10 cellular contexts compared by ENCODE assay signal in the genomic region with DNA sequence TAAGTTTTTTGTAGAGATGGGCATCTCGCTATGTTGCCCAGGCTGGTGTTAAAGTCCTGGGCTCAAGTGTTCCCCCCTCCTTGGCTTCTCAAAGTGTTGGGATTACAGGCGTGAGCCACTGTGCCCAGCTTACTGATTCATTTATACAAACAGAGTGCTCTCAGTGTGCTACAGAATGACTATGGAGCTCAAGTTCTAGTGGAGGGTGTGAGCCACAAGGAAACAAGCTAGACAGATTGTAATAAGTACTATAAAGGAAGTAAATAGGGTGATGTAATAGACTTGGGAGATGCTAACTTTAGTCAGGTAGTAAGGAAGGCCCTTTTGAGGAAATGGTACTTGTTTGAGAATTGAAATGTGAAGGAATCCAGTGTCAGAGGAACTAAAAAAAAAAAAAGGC. TPM values are rescaled to one million over a fixed set of nuclear protein-coding genes. Genes with fewer than 3 reads are reported as not detected.
DNase-seq lines count a peak whose midpoint lies in the region; ATAC-seq, FAIRE-seq and TF ChIP-seq lines count a peak whose summit lies in the region.
"Had no signal": no experiment of that assay in that cellular context is flagged by ENCODE, and none has a peak within 500 bp of the region (broad histone marks: within the 10 kb centered on the region; RNA-seq: fewer than 3 reads in every experiment).

No MANE protein-coding gene starts in this region.

- WGBS in pancreas, 2 donors: 93 to 98% methylated on average over 2 of the region's 2 CpGs

- intact Hi-C loops in pancreas (cut with DNase I): no loop called here

- H3K27me3 Mint-ChIP-seq in nephron (ENCODE audit: low read depth): no peaks in the 10 kb centered on the region

- no peaks in the 10 kb centered on the region for H3K9me3 ChIP-seq in pancreas

- H3K9me3 Mint-ChIP-seq in nephron: no peaks in the 10 kb centered on the region

- ATAC-seq in HG03378 (IDR thresholded peaks at IDR 0.05; ENCODE audit: unreplicated experiment) (no peak), pancreas (no peak)

- peak overlapping the region; percentile 51 to 77 (median 54) for H3K4me3 Mint-ChIP-seq in nephron

- peaks cover 17% of the 10 kb centered on the region for H3K4me1 Mint-ChIP-seq in nephron

- no peaks in the 10 kb centered on the region for H3K36me3 ChIP-seq in pancreas

- H3K4me1 ChIP-seq in pancreas: peaks cover 0 to 11% (median 0%) of the 10 kb centered on the region in 3 donors

- H3K27me3 ChIP-seq in pancreas: no peaks in the 10 kb centered on the region

- H3K36me3 Mint-ChIP-seq in nephron (ENCODE audit: low read depth): no peaks in the 10 kb centered on the region

- TF ChIP-seq POLR2A in GM12892 (IDR thresholded peaks at IDR 0.05; ENCODE audit: low read depth, low read length) (no peak), NB4 (IDR thresholded peaks at IDR 0.05; ENCODE audit: extremely low read depth, insufficient read length) (no peak)

- peak overlapping the region; percentile 70 to 74 (median 72) for H3K27ac Mint-ChIP-seq in nephron

- H3K4me3 ChIP-seq in NB4 (ENCODE audit: low read depth, low read length): no peak overlapping the region
- no peak overlapping the region for H3K4me3 ChIP-seq in pancreas

- DNase-seq in GM12892 (ENCODE audit: insufficient read length) (no peak), NB4 (ENCODE audit: low read depth) (peak; percentile 42), amniotic epithelial cell (ENCODE audit: low read depth) (peak; percentile 2), anterior cingulate cortex (lab: John Stamatoyannopoulos, UW) (no peak), mucosa of gallbladder (ENCODE audit: low spot score) (no peak), pancreas (no peak)
- DNase-seq: cortex of kidney, NCI-H774 had no signal

- no peak overlapping the region for H3K27ac ChIP-seq in pancreas

- FAIRE-seq in GM12892 (lab: Jason Lieb, UNC) (peak; percentile 9), pancreas (lab: Jason Lieb, UNC) (no peak)

- no peak for TF ChIP-seq CTCF in NB4 (IDR thresholded peaks at IDR 0.05; ENCODE audit: low read depth, low read length)
- TF ChIP-seq CTCF in nephron (IDR thresholded peaks at IDR 0.05; ENCODE audit: unreplicated experiment in 3 of 3): no peak
- no peak for TF ChIP-seq CTCF in pancreas (IDR thresholded peaks at IDR 0.05)

RNA-seq across cellular contexts. Expression of gene TMEM267, which starts 1.7 kb away (rescaled TPM):
- polyA plus RNA-seq in GM12892 (2012; ENCODE audit: missing spikeins): 10.1 TPM
- total RNA-seq in mucosa of gallbladder (8.6 TPM), pancreas (1 to 10 TPM; 3.5 to 8.4 (median 5.0) TPM)
- 1 to 10 TPM; 5.3 to 6.6 TPM for polyA plus RNA-seq in pancreas

RNA-seq across cellular contexts. Expression of gene C5orf34, which starts 29.5 kb away (rescaled TPM):
- 7.2 TPM for polyA plus RNA-seq in GM12892 (2012; ENCODE audit: missing spikeins)
- 0.69 TPM for total RNA-seq in mucosa of gallbladder
- total RNA-seq in pancreas: under 1 TPM; 0.22 to 0.56 (median 0.41) TPM
- polyA plus RNA-seq in pancreas: under 1 TPM; 0.27 to 0.40 TPM

Comparison
In these comparisons a context has a peak if more than half of its experiments do, and no peak if none do; other contexts are left out.
1. DNase-seq: peak in NB4 (single experiment) and amniotic epithelial cell (single experiment); none in GM12892 (single experiment), anterior cingulate cortex (0 of 58), mucosa of gallbladder (single experiment) and pancreas (0 of 6).